ENCODE assay signal across 1 cellular context in the genomic region with DNA sequence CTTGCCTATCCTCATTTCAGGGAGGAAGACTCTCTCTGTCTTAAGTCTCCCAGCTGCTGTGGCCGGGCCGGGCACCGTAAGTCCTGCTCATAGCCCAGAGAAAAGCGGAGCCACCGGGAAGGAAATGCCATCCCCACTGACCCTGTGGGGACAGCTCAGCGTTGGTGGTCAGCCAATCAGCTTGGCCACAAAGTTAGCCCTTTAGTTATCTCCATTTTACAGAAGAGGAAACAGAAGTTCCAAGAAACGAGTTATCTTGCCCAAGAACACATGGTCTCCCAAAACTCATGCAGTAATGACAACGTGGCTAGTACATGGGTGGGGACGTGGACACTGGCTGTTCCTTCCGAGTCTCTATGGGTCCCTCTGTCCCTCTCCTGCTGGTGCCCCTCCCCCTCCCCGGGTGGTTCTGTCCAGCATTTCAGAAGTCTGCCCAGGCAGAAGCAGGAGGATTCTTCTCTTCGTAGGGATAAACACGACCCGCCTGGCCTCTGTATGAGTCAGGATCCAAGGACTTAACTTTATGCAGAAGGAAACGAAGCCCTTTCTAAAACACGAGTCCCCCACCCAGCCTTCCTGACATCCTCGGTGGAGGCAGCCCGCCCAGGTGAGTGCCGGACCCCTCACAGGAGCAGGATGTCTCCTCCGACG.
TF ChIP-seq lines count a peak whose summit lies in the region.

No MANE protein-coding gene starts in this region.

TF ChIP-seq in K562, 482 proteins besides CTCF, POLR2A, EP300 and RAD21 (continued from another document and continues in another):
- TF ChIP-seq, protein P1, sequence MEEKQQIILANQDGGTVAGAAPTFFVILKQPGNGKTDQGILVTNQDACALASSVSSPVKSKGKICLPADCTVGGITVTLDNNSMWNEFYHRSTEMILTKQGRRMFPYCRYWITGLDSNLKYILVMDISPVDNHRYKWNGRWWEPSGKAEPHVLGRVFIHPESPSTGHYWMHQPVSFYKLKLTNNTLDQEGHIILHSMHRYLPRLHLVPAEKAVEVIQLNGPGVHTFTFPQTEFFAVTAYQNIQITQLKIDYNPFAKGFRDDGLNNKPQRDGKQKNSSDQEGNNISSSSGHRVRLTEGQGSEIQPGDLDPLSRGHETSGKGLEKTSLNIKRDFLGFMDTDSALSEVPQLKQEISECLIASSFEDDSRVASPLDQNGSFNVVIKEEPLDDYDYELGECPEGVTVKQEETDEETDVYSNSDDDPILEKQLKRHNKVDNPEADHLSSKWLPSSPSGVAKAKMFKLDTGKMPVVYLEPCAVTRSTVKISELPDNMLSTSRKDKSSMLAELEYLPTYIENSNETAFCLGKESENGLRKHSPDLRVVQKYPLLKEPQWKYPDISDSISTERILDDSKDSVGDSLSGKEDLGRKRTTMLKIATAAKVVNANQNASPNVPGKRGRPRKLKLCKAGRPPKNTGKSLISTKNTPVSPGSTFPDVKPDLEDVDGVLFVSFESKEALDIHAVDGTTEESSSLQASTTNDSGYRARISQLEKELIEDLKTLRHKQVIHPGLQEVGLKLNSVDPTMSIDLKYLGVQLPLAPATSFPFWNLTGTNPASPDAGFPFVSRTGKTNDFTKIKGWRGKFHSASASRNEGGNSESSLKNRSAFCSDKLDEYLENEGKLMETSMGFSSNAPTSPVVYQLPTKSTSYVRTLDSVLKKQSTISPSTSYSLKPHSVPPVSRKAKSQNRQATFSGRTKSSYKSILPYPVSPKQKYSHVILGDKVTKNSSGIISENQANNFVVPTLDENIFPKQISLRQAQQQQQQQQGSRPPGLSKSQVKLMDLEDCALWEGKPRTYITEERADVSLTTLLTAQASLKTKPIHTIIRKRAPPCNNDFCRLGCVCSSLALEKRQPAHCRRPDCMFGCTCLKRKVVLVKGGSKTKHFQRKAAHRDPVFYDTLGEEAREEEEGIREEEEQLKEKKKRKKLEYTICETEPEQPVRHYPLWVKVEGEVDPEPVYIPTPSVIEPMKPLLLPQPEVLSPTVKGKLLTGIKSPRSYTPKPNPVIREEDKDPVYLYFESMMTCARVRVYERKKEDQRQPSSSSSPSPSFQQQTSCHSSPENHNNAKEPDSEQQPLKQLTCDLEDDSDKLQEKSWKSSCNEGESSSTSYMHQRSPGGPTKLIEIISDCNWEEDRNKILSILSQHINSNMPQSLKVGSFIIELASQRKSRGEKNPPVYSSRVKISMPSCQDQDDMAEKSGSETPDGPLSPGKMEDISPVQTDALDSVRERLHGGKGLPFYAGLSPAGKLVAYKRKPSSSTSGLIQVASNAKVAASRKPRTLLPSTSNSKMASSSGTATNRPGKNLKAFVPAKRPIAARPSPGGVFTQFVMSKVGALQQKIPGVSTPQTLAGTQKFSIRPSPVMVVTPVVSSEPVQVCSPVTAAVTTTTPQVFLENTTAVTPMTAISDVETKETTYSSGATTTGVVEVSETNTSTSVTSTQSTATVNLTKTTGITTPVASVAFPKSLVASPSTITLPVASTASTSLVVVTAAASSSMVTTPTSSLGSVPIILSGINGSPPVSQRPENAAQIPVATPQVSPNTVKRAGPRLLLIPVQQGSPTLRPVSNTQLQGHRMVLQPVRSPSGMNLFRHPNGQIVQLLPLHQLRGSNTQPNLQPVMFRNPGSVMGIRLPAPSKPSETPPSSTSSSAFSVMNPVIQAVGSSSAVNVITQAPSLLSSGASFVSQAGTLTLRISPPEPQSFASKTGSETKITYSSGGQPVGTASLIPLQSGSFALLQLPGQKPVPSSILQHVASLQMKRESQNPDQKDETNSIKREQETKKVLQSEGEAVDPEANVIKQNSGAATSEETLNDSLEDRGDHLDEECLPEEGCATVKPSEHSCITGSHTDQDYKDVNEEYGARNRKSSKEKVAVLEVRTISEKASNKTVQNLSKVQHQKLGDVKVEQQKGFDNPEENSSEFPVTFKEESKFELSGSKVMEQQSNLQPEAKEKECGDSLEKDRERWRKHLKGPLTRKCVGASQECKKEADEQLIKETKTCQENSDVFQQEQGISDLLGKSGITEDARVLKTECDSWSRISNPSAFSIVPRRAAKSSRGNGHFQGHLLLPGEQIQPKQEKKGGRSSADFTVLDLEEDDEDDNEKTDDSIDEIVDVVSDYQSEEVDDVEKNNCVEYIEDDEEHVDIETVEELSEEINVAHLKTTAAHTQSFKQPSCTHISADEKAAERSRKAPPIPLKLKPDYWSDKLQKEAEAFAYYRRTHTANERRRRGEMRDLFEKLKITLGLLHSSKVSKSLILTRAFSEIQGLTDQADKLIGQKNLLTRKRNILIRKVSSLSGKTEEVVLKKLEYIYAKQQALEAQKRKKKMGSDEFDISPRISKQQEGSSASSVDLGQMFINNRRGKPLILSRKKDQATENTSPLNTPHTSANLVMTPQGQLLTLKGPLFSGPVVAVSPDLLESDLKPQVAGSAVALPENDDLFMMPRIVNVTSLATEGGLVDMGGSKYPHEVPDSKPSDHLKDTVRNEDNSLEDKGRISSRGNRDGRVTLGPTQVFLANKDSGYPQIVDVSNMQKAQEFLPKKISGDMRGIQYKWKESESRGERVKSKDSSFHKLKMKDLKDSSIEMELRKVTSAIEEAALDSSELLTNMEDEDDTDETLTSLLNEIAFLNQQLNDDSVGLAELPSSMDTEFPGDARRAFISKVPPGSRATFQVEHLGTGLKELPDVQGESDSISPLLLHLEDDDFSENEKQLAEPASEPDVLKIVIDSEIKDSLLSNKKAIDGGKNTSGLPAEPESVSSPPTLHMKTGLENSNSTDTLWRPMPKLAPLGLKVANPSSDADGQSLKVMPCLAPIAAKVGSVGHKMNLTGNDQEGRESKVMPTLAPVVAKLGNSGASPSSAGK (IDR thresholded peaks at IDR 0.05), result peak; percentile 95
- TF ChIP-seq EP400 (IDR thresholded peaks at IDR 0.05), result peak; percentile 93
- peak; percentile 87 for TF ChIP-seq MIER1 (IDR thresholded peaks at IDR 0.05; ENCODE audit: low read depth)
- no peak for TF ChIP-seq FOXA1 (IDR thresholded peaks at IDR 0.05; ENCODE audit: borderline replicate concordance)
- TF ChIP-seq ZNF197 (CRISPR knock-in tag; IDR thresholded peaks at IDR 0.05; ENCODE audit: low read depth), result peak; percentile 58; the same call in 1 of the 2 replicates
- TF ChIP-seq CBX2 (IDR thresholded peaks at IDR 0.05; ENCODE audit: insufficient read depth, low read length, poor library complexity, severe bottlenecking), result no peak
- TF ChIP-seq, protein P2, sequence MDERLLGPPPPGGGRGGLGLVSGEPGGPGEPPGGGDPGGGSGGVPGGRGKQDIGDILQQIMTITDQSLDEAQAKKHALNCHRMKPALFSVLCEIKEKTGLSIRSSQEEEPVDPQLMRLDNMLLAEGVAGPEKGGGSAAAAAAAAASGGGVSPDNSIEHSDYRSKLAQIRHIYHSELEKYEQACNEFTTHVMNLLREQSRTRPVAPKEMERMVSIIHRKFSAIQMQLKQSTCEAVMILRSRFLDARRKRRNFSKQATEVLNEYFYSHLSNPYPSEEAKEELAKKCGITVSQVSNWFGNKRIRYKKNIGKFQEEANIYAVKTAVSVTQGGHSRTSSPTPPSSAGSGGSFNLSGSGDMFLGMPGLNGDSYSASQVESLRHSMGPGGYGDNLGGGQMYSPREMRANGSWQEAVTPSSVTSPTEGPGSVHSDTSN (CRISPR knock-in tag; IDR thresholded peaks at IDR 0.05; ENCODE audit: low read depth), result no peak
- TF ChIP-seq, protein P2 (tag; conservative IDR thresholded peaks at IDR 0.05; ENCODE audit: low read depth), result no peak
- TF ChIP-seq POLR2G (IDR thresholded peaks at IDR 0.05; ENCODE audit: low read depth, low read length), result peak; percentile 72
- no peak for TF ChIP-seq ZNF23 (CRISPR knock-in tag; IDR thresholded peaks at IDR 0.05)
- peak; percentile 79; the same call in 1 of the 2 replicates for TF ChIP-seq NCOA1 (IDR thresholded peaks at IDR 0.05; ENCODE audit: low read depth)
- TF ChIP-seq RAD51 (IDR thresholded peaks at IDR 0.05; ENCODE audit: borderline replicate concordance, low read depth), result peak; percentile 34; the same call in 1 of the 2 replicates
- TF ChIP-seq SIN3A (IDR thresholded peaks at IDR 0.05; ENCODE audit: borderline replicate concordance in 2 of 2, control insufficient read depth in 1 of 2, low read depth in 2 of 2, low read length in 2 of 2), result peak in 1 of 2 experiments; percentile 47; a peak in 1 of 4 replicates
- TF ChIP-seq HDAC1 (IDR thresholded peaks at IDR 0.05), result peak in 1 of 2 experiments; percentile 70; a peak in 1 of 4 replicates
- no peak for TF ChIP-seq RBM25 (IDR thresholded peaks at IDR 0.05; ENCODE audit: low read depth, low read length, severe bottlenecking)
- TF ChIP-seq COPS2 (conservative IDR thresholded peaks at IDR 0.05), result no peak
- TF ChIP-seq MTA3 (IDR thresholded peaks at IDR 0.05; ENCODE audit: borderline replicate concordance), result peak; percentile 50; the same call in 1 of the 2 replicates
- no peak for TF ChIP-seq ILK (tag; IDR thresholded peaks at IDR 0.05; ENCODE audit: borderline replicate concordance, low read depth)
- TF ChIP-seq ZNF589 (CRISPR knock-in tag; IDR thresholded peaks at IDR 0.05; ENCODE audit: low read depth), result peak; percentile 88; the same call in 1 of the 2 replicates
- TF ChIP-seq, protein P3, sequence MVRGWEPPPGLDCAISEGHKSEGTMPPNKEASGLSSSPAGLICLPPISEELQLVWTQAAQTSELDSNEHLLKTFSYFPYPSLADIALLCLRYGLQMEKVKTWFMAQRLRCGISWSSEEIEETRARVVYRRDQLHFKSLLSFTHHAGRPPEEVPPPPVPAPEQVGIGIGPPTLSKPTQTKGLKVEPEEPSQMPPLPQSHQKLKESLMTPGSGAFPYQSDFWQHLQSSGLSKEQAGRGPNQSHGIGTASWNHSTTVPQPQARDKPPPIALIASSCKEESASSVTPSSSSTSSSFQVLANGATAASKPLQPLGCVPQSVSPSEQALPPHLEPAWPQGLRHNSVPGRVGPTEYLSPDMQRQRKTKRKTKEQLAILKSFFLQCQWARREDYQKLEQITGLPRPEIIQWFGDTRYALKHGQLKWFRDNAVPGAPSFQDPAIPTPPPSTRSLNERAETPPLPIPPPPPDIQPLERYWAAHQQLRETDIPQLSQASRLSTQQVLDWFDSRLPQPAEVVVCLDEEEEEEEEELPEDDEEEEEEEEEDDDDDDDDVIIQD (CRISPR knock-in tag; IDR thresholded peaks at IDR 0.05), result no peak
- peak; percentile 91 for TF ChIP-seq TEAD4 (IDR thresholded peaks at IDR 0.05; ENCODE audit: low read length)
- no peak for TF ChIP-seq TEAD4 (CRISPR knock-in tag; IDR thresholded peaks at IDR 0.05; ENCODE audit: borderline replicate concordance)
- no peak for TF ChIP-seq CREB1 (IDR thresholded peaks at IDR 0.05)
- 0 out of 2 replicates have a peak, but pooled peaks have one; percentile 14 for TF ChIP-seq CREB1 (CRISPR knock-in tag; IDR thresholded peaks at IDR 0.05)
- TF ChIP-seq ARNT (IDR thresholded peaks at IDR 0.05), result peak in 1 of 2 experiments; percentile 84; a peak in 1 of 4 replicates
- TF ChIP-seq, protein P4, sequence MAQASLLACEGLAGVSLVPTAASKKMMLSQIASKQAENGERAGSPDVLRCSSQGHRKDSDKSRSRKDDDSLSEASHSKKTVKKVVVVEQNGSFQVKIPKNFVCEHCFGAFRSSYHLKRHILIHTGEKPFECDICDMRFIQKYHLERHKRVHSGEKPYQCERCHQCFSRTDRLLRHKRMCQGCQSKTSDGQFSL (CRISPR knock-in tag; IDR thresholded peaks at IDR 0.05), result peak; percentile 75
- TF ChIP-seq, protein P4 (tag; IDR thresholded peaks at IDR 0.05), result peak in 1 of 2 experiments; percentile 66; a peak in 1 of 4 replicates
- TF ChIP-seq, protein P5, sequence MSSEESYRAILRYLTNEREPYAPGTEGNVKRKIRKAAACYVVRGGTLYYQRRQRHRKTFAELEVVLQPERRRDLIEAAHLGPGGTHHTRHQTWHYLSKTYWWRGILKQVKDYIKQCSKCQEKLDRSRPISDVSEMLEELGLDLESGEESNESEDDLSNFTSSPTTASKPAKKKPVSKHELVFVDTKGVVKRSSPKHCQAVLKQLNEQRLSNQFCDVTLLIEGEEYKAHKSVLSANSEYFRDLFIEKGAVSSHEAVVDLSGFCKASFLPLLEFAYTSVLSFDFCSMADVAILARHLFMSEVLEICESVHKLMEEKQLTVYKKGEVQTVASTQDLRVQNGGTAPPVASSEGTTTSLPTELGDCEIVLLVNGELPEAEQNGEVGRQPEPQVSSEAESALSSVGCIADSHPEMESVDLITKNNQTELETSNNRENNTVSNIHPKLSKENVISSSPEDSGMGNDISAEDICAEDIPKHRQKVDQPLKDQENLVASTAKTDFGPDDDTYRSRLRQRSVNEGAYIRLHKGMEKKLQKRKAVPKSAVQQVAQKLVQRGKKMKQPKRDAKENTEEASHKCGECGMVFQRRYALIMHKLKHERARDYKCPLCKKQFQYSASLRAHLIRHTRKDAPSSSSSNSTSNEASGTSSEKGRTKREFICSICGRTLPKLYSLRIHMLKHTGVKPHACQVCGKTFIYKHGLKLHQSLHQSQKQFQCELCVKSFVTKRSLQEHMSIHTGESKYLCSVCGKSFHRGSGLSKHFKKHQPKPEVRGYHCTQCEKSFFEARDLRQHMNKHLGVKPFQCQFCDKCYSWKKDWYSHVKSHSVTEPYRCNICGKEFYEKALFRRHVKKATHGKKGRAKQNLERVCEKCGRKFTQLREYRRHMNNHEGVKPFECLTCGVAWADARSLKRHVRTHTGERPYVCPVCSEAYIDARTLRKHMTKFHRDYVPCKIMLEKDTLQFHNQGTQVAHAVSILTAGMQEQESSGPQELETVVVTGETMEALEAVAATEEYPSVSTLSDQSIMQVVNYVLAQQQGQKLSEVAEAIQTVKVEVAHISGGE (CRISPR knock-in tag; IDR thresholded peaks at IDR 0.05), result 0 out of 6 replicates have a peak, but pooled peaks of 1 of the 3 experiments have one; percentile 11
- no peak for TF ChIP-seq ZNF263 (CRISPR knock-in tag; IDR thresholded peaks at IDR 0.05; ENCODE audit: borderline replicate concordance)
- TF ChIP-seq, protein P6, sequence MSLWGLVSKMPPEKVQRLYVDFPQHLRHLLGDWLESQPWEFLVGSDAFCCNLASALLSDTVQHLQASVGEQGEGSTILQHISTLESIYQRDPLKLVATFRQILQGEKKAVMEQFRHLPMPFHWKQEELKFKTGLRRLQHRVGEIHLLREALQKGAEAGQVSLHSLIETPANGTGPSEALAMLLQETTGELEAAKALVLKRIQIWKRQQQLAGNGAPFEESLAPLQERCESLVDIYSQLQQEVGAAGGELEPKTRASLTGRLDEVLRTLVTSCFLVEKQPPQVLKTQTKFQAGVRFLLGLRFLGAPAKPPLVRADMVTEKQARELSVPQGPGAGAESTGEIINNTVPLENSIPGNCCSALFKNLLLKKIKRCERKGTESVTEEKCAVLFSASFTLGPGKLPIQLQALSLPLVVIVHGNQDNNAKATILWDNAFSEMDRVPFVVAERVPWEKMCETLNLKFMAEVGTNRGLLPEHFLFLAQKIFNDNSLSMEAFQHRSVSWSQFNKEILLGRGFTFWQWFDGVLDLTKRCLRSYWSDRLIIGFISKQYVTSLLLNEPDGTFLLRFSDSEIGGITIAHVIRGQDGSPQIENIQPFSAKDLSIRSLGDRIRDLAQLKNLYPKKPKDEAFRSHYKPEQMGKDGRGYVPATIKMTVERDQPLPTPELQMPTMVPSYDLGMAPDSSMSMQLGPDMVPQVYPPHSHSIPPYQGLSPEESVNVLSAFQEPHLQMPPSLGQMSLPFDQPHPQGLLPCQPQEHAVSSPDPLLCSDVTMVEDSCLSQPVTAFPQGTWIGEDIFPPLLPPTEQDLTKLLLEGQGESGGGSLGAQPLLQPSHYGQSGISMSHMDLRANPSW (CRISPR knock-in tag; IDR thresholded peaks at IDR 0.05), result no peak
